In the genomic region with DNA sequence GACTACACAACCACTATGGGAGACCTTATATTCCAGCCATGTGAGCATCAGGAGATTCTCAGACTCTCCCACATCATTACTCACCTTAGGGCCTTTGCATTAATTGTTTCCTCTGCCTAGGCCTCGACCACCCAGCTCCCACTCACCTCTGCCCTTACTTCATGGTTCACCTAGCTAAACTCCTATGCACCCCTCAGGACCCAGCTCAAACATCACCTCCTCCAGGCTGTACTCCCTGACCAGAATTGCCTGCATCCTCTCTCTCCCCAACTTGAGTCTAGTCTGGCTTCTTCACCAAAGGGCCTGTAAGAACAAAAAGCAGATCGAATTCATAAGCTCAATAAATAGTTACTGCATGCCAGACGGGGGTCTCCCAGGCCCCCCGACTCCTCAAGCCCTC, we compare ENCODE assay signal across 3 cellular contexts.
TF ChIP-seq lines count a peak whose summit lies in the region.

No MANE protein-coding gene starts in this region.

TF ChIP-seq in SK-N-SH treated with all-trans-retinoic acid at 6 μM for 48 hours, 23 proteins besides CTCF, POLR2A, EP300 and RAD21:
- TF ChIP-seq ZFP3 (CRISPR knock-in tag; IDR thresholded peaks at IDR 0.05) (peak; percentile 97), RARB (CRISPR knock-in tag; IDR thresholded peaks at IDR 0.05) (no peak)
TF ChIP-seq in SK-N-SH treated with all-trans-retinoic acid at 6 μM for 48 hours: peak in this region for 1.

TF ChIP-seq in SK-N-SH, 30 proteins besides CTCF, POLR2A, EP300 and RAD21:
- TF ChIP-seq IRF3 (IDR thresholded peaks at IDR 0.05; ENCODE audit: low read depth, low read length) (no peak), EZH2phosphoT487 (IDR thresholded peaks at IDR 0.05; ENCODE audit: borderline replicate concordance, low read depth) (no peak), SIN3A (IDR thresholded peaks at IDR 0.05; ENCODE audit: borderline replicate concordance, low read depth, low read length) (no peak), TCF12 (IDR thresholded peaks at IDR 0.05) (no peak), FOXM1 (IDR thresholded peaks at IDR 0.05; ENCODE audit: low read depth) (no peak), MXI1 (IDR thresholded peaks at IDR 0.05; ENCODE audit: low read depth, low read length) (no peak), ZBTB33 (IDR thresholded peaks at IDR 0.05; ENCODE audit: borderline replicate concordance, low read depth) (no peak), ELF1 (IDR thresholded peaks at IDR 0.05) (no peak), TAF1 (IDR thresholded peaks at IDR 0.05; ENCODE audit: borderline replicate concordance, low read depth, low read length) (no peak), GATA2 (CRISPR knock-in tag; IDR thresholded peaks at IDR 0.05) (no peak)
- TF ChIP-seq, protein P1, sequence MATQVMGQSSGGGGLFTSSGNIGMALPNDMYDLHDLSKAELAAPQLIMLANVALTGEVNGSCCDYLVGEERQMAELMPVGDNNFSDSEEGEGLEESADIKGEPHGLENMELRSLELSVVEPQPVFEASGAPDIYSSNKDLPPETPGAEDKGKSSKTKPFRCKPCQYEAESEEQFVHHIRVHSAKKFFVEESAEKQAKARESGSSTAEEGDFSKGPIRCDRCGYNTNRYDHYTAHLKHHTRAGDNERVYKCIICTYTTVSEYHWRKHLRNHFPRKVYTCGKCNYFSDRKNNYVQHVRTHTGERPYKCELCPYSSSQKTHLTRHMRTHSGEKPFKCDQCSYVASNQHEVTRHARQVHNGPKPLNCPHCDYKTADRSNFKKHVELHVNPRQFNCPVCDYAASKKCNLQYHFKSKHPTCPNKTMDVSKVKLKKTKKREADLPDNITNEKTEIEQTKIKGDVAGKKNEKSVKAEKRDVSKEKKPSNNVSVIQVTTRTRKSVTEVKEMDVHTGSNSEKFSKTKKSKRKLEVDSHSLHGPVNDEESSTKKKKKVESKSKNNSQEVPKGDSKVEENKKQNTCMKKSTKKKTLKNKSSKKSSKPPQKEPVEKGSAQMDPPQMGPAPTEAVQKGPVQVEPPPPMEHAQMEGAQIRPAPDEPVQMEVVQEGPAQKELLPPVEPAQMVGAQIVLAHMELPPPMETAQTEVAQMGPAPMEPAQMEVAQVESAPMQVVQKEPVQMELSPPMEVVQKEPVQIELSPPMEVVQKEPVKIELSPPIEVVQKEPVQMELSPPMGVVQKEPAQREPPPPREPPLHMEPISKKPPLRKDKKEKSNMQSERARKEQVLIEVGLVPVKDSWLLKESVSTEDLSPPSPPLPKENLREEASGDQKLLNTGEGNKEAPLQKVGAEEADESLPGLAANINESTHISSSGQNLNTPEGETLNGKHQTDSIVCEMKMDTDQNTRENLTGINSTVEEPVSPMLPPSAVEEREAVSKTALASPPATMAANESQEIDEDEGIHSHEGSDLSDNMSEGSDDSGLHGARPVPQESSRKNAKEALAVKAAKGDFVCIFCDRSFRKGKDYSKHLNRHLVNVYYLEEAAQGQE (IDR thresholded peaks at IDR 0.05; ENCODE audit: low read depth, low read length): no peak

TF ChIP-seq in GM23338, 12 proteins besides CTCF, POLR2A, EP300 and RAD21:
- TF ChIP-seq CREB1 (CRISPR knock-in tag; IDR thresholded peaks at IDR 0.05; ENCODE audit: low read depth) (no peak), ETS1 (IDR thresholded peaks at IDR 0.05) (no peak), EZH2phosphoT487 (IDR thresholded peaks at IDR 0.05; ENCODE audit: unreplicated experiment) (no peak), POLR2AphosphoS5 (IDR thresholded peaks at IDR 0.05; ENCODE audit: low read depth) (no peak), NANOG (IDR thresholded peaks at IDR 0.05; ENCODE audit: borderline replicate concordance) (no peak), STAT1 (IDR thresholded peaks at IDR 0.05; ENCODE audit: unreplicated experiment) (no peak), JUNB (IDR thresholded peaks at IDR 0.05; ENCODE audit: unreplicated experiment) (no peak), EZH2 (IDR thresholded peaks at IDR 0.05; ENCODE audit: low read depth, unreplicated experiment) (no peak), ZNF114 (CRISPR knock-in tag; IDR thresholded peaks at IDR 0.05) (no peak), ZNF331 (CRISPR knock-in tag; IDR thresholded peaks at IDR 0.05; ENCODE audit: low read depth) (no peak)
- TF ChIP-seq, protein P2, sequence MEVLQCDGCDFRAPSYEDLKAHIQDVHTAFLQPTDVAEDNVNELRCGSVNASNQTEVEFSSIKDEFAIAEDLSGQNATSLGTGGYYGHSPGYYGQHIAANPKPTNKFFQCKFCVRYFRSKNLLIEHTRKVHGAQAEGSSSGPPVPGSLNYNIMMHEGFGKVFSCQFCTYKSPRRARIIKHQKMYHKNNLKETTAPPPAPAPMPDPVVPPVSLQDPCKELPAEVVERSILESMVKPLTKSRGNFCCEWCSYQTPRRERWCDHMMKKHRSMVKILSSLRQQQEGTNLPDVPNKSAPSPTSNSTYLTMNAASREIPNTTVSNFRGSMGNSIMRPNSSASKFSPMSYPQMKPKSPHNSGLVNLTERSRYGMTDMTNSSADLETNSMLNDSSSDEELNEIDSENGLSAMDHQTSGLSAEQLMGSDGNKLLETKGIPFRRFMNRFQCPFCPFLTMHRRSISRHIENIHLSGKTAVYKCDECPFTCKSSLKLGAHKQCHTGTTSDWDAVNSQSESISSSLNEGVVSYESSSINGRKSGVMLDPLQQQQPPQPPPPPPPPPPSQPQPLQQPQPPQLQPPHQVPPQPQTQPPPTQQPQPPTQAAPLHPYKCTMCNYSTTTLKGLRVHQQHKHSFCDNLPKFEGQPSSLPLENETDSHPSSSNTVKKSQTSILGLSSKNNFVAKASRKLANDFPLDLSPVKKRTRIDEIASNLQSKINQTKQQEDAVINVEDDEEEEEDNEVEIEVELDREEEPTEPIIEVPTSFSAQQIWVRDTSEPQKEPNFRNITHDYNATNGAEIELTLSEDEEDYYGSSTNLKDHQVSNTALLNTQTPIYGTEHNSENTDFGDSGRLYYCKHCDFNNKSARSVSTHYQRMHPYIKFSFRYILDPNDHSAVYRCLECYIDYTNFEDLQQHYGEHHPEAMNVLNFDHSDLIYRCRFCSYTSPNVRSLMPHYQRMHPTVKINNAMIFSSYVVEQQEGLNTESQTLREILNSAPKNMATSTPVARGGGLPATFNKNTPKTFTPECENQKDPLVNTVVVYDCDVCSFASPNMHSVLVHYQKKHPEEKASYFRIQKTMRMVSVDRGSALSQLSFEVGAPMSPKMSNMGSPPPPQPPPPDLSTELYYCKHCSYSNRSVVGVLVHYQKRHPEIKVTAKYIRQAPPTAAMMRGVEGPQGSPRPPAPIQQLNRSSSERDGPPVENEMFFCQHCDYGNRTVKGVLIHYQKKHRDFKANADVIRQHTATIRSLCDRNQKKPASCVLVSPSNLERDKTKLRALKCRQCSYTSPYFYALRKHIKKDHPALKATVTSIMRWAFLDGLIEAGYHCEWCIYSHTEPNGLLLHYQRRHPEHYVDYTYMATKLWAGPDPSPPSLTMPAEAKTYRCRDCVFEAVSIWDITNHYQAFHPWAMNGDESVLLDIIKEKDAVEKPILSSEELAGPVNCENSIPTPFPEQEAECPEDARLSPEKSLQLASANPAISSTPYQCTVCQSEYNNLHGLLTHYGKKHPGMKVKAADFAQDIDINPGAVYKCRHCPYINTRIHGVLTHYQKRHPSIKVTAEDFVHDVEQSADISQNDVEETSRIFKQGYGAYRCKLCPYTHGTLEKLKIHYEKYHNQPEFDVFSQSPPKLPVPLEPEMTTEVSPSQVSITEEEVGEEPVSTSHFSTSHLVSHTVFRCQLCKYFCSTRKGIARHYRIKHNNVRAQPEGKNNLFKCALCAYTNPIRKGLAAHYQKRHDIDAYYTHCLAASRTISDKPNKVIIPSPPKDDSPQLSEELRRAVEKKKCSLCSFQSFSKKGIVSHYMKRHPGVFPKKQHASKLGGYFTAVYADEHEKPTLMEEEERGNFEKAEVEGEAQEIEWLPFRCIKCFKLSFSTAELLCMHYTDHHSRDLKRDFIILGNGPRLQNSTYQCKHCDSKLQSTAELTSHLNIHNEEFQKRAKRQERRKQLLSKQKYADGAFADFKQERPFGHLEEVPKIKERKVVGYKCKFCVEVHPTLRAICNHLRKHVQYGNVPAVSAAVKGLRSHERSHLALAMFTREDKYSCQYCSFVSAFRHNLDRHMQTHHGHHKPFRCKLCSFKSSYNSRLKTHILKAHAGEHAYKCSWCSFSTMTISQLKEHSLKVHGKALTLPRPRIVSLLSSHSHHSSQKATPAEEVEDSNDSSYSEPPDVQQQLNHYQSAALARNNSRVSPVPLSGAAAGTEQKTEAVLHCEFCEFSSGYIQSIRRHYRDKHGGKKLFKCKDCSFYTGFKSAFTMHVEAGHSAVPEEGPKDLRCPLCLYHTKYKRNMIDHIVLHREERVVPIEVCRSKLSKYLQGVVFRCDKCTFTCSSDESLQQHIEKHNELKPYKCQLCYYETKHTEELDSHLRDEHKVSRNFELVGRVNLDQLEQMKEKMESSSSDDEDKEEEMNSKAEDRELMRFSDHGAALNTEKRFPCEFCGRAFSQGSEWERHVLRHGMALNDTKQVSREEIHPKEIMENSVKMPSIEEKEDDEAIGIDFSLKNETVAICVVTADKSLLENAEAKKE (CRISPR knock-in tag; IDR thresholded peaks at IDR 0.05): no peak
- TF ChIP-seq, protein P1 (IDR thresholded peaks at IDR 0.05; ENCODE audit: unreplicated experiment): no peak
